1 cellular context compared by ENCODE assay signal in genomic region chr1:37514350-37515184, GRCh38.
TF ChIP-seq lines count a peak whose summit lies in the region.

MEAF6 (minus strand) TSS chr1:37514766; CDS start chr1:37514746, 20 bp downstream.

TF ChIP-seq in K562, 482 proteins besides CTCF, POLR2A, EP300 and RAD21 (continued from another document and continues in another):
- TF ChIP-seq CHD7 (IDR thresholded peaks at IDR 0.05; ENCODE audit: low read depth, low read length) (no peak), HNRNPLL (IDR thresholded peaks at IDR 0.05; ENCODE audit: low read depth, low read length, poor library complexity, severe bottlenecking) (peak; percentile 84), PCBP1 (IDR thresholded peaks at IDR 0.05; ENCODE audit: low read depth, low read length, poor library complexity, severe bottlenecking) (peak; percentile 93), PCBP2 (IDR thresholded peaks at IDR 0.05; ENCODE audit: low read depth, low read length, poor library complexity, severe bottlenecking) (no peak), NFE2L1 (tag; IDR thresholded peaks at IDR 0.05; ENCODE audit: borderline replicate concordance, low read depth) (no peak), HIVEP1 (CRISPR knock-in tag; IDR thresholded peaks at IDR 0.05) (no peak), ZNF707 (CRISPR knock-in tag; conservative IDR thresholded peaks at IDR 0.05) (no peak), ZKSCAN3 (CRISPR knock-in tag; IDR thresholded peaks at IDR 0.05) (no peak), ZNF408 (CRISPR knock-in tag; IDR thresholded peaks at IDR 0.05; ENCODE audit: low read depth) (no peak), PRMT5 (CRISPR knock-in tag; IDR thresholded peaks at IDR 0.05) (no peak), GABPA (tag; conservative IDR thresholded peaks at IDR 0.05; ENCODE audit: low read depth) (peak; percentile 65), SMAD1 (IDR thresholded peaks at IDR 0.05; ENCODE audit: low read depth, low read length, partially characterized antibody) (peak; percentile 64), ZNF717 (CRISPR knock-in tag; IDR thresholded peaks at IDR 0.05) (no peak), IRF9 (tag; IDR thresholded peaks at IDR 0.05) (no peak), TARDBP (IDR thresholded peaks at IDR 0.05) (0 out of 2 replicates have a peak, but pooled peaks have one; percentile 60), ZNF253 (CRISPR knock-in tag; conservative IDR thresholded peaks at IDR 0.05) (no peak), ARID2 (IDR thresholded peaks at IDR 0.05) (no peak), POLR2G (IDR thresholded peaks at IDR 0.05; ENCODE audit: low read depth, low read length) (peak; percentile 98), ZNF444 (CRISPR knock-in tag; IDR thresholded peaks at IDR 0.05) (no peak), ZNF79 (CRISPR knock-in tag; IDR thresholded peaks at IDR 0.05; ENCODE audit: low read depth) (no peak), ZHX1 (conservative IDR thresholded peaks at IDR 0.05; ENCODE audit: low read length) (0 out of 2 replicates have a peak, but pooled peaks have one; percentile 33), ZMIZ1 (IDR thresholded peaks at IDR 0.05; ENCODE audit: low read depth in 2 of 2, low read length in 2 of 2) (no peak), JUND (IDR thresholded peaks at IDR 0.05; ENCODE audit: borderline replicate concordance, low read depth, low read length) (peak; percentile 39; the same call in 1 of the 2 replicates), JUND (tag; IDR thresholded peaks at IDR 0.05; ENCODE audit: borderline replicate concordance, low read depth, low read length) (no peak; the same call in 2 of the 3 replicates), MYNN (IDR thresholded peaks at IDR 0.05) (no peak), MYNN (CRISPR knock-in tag; IDR thresholded peaks at IDR 0.05) (no peak), RBM14 (IDR thresholded peaks at IDR 0.05; ENCODE audit: borderline replicate concordance, insufficient read depth, low read depth, low read length) (no peak), ELK1 (CRISPR knock-in tag; IDR thresholded peaks at IDR 0.05) (no peak), TSC22D4 (tag; IDR thresholded peaks at IDR 0.05) (no peak), MXI1 (IDR thresholded peaks at IDR 0.05; ENCODE audit: low read depth, low read length) (no peak), ZNF436 (CRISPR knock-in tag; IDR thresholded peaks at IDR 0.05) (no peak), PHF20 (IDR thresholded peaks at IDR 0.05; ENCODE audit: partially characterized antibody) (peak; percentile 85), ZNF644 (tag; IDR thresholded peaks at IDR 0.05; ENCODE audit: low read depth) (no peak), THRAP3 (IDR thresholded peaks at IDR 0.05; ENCODE audit: borderline replicate concordance) (no peak), TEAD4 (IDR thresholded peaks at IDR 0.05; ENCODE audit: low read length) (0 out of 2 replicates have a peak, but pooled peaks have one; percentile 21), TEAD4 (CRISPR knock-in tag; IDR thresholded peaks at IDR 0.05; ENCODE audit: borderline replicate concordance) (no peak), RBM15 (IDR thresholded peaks at IDR 0.05; ENCODE audit: insufficient read depth, low read length) (no peak), HNRNPK (IDR thresholded peaks at IDR 0.05; ENCODE audit: low read depth, low read length, poor library complexity, severe bottlenecking) (peak; percentile 68), EWSR1 (IDR thresholded peaks at IDR 0.05; ENCODE audit: borderline replicate concordance, low read depth, partially characterized antibody) (no peak), HDAC8 (tag; IDR thresholded peaks at IDR 0.05) (peak; percentile 44; the same call in 1 of the 2 replicates), MEF2D (tag; conservative IDR thresholded peaks at IDR 0.05; ENCODE audit: low read depth) (peak; percentile 54; the same call in 1 of the 2 replicates), ZNF398 (CRISPR knock-in tag; IDR thresholded peaks at IDR 0.05) (no peak)
